19 cellular contexts compared by ENCODE assay signal in genomic region chr9:73805853-73806458, GRCh38.
"Had no signal": no experiment of that assay in that cellular context is flagged by ENCODE, and none has a peak within 500 bp of the region (broad histone marks: within the 10 kb centered on the region; RNA-seq: fewer than 3 reads in every experiment).

No MANE protein-coding gene starts in this region.

- H3K4me2 ChIP-seq: neural progenitor cell had no signal

- DNase-seq: effector CD4-positive, alpha-beta T cell; foreskin fibroblast; glutamatergic neuron; islet precursor cell; left ventricle myocardium inferior; lower lobe of right lung; midbrain; nucleus accumbens; ovary; right cardiac atrium; stimulated activated CD4-positive, alpha-beta T cell treated with anti-CD3 and anti-CD28 coated beads, Interleukin-12 subunit alpha, Interleukin-12 subunit beta, amount 100 ng/mL, for 4 hours; stimulated activated naive CD4-positive, alpha-beta T cell; stomach; substantia nigra had no signal

- H3K4me1 ChIP-seq: gastroesophageal sphincter, left ventricle myocardium inferior, lower lobe of right lung, neural progenitor cell, stomach had no signal

- H3K27ac ChIP-seq: coronary artery, gastroesophageal sphincter, left ventricle myocardium inferior, lower lobe of right lung, neural progenitor cell, ovary, stomach, thoracic aorta had no signal

- H3K36me3 ChIP-seq: gastroesophageal sphincter, left ventricle myocardium inferior, lower lobe of right lung, neural progenitor cell, ovary, stomach, thoracic aorta had no signal

- ATAC-seq: gastroesophageal sphincter; lower lobe of right lung; natural killer cell treated with Interleukin-12 subunit alpha and Interleukin-12 subunit beta and Interleukin-15 and Interleukin-18, amount 100 ng/mL, for 72 hours; right cardiac atrium had no signal

- H3K9ac ChIP-seq: neural progenitor cell had no signal

- H3K9me3 ChIP-seq: gastroesophageal sphincter, left ventricle myocardium inferior, lower lobe of right lung, ovary, stomach, thoracic aorta had no signal

- H2AFZ ChIP-seq: neural progenitor cell had no signal

- H3K4me3 ChIP-seq: coronary artery, gastroesophageal sphincter, left ventricle myocardium inferior, lower lobe of right lung, neural progenitor cell, ovary, stomach, thoracic aorta had no signal

- H3K27me3 ChIP-seq: gastroesophageal sphincter, neural progenitor cell, ovary, stomach had no signal
